In genomic region chr17:15456486-15456885, GRCh38 we compare ENCODE assay signal across 12 cellular contexts. TPM values are rescaled to one million over a fixed set of nuclear protein-coding genes. Genes with fewer than 3 reads are reported as not detected.
DNase-seq lines count a peak whose midpoint lies in the region; ATAC-seq and TF ChIP-seq lines count a peak whose summit lies in the region.
"Had no signal": no experiment of that assay in that cellular context is flagged by ENCODE, and none has a peak within 500 bp of the region (broad histone marks: within the 10 kb centered on the region; RNA-seq: fewer than 3 reads in every experiment).

No MANE protein-coding gene starts in this region.

- TF ChIP-seq CTCF in AG10803 (conservative IDR thresholded peaks at IDR 0.05; ENCODE audit: low read length) = no peak
- no peak for TF ChIP-seq CTCF in lower leg skin (IDR thresholded peaks at IDR 0.05)

- ATAC-seq in left colon = no peak
- ATAC-seq: stimulated activated memory B cell treated with anti-CD40 and anti-IgM and Interleukin-4, amounts not matched to agents 10 μg/mL and 1 μg/mL and 100 μg/mL, for 72 hours had no signal

- intact Hi-C loops in lower leg skin (cut with DNase I; ENCODE audit: low total_unique reads) = no loop called here
- intact Hi-C loops in left colon (cut with DNase I, micrococcal nuclease) = loop anchor here in 1 of 2 donors (10.0 kb wide), 2 partner anchors 112 to 192 kb away; partner anchors contain the start of genes PMP22 and TEKT3

- H3K27me3 ChIP-seq in skeletal muscle satellite cell (ENCODE audit: control insufficient read depth, insufficient read depth, low read length) = no peaks in the 10 kb centered on the region

- H3K4me3 ChIP-seq in AG10803 (ENCODE audit: low read length) = peak overlapping the region; percentile 27
- H3K4me3 ChIP-seq in lower leg skin (ENCODE audit: low read depth, poor library complexity, severe bottlenecking) = no peak overlapping the region
- H3K4me3 ChIP-seq in skeletal muscle satellite cell (ENCODE audit: low read length) = no peak overlapping the region

- H3K27ac ChIP-seq in cingulate gyrus (ENCODE audit: low read depth, low read length) = peak overlapping the region; percentile 88

- H3K4me1 ChIP-seq in skeletal muscle satellite cell (ENCODE audit: control insufficient read depth, insufficient read depth, low read length) = peaks cover 27% of the 10 kb centered on the region

- no peaks in the 10 kb centered on the region for H3K36me3 ChIP-seq in skeletal muscle satellite cell (ENCODE audit: insufficient read depth, low read length)

- peak overlapping the region; percentile 6 for H3K9ac ChIP-seq in skeletal muscle satellite cell (ENCODE audit: low read depth, low read length)

- peak overlapping the region; percentile 55 for H3K4me2 ChIP-seq in skeletal muscle satellite cell (ENCODE audit: low read length)

- no peak for TF ChIP-seq POLR2A in lower leg skin (IDR thresholded peaks at IDR 0.05)

- no peaks in the 10 kb centered on the region for H3K9me3 ChIP-seq in skeletal muscle satellite cell (replicated peaks; ENCODE audit: low read length)

- DNase-seq in AG10803 (ENCODE audit: low read depth) (peak; percentile 32), lower leg skin (ENCODE audit: low spot score in 2 of 2) (peak; percentile 82 to 95), hypothalamus (lab: John Stamatoyannopoulos, UW) (no peak), NCI-H187 treated with DMSO at 0.1 percent for 48 hours (lab: John Stamatoyannopoulos, UW) (no peak), UCSD-AML1 (lab: John Stamatoyannopoulos, UW; ENCODE audit: unreplicated experiment) (no peak), left colon (no peak)
- DNase-seq: activated CD4-positive, CD25-positive, alpha-beta regulatory T cell; Calu3; NCI-H1105 had no signal

- 64 to 65% methylated on average over 6 of the region's 6 CpGs for WGBS in lower leg skin, 2 donors

RNA-seq across cellular contexts. Expression of gene CDRT4, which starts 10.9 kb away (rescaled TPM):
- 1 to 10 TPM in 2 of 4 donors, under 1 TPM in 1, not detected in 1; 0.52 to 4.0 (median 3.8) TPM for total RNA-seq in lower leg skin
- 2.8 and 3.5 TPM in 2 replicates for total RNA-seq in skeletal muscle satellite cell (2012; rRNA removed)
- total RNA-seq in left colon = 1 to 10 TPM; 6.4 to 6.6 TPM

Comparison
In these comparisons a context has a peak if more than half of its experiments do, and no peak if none do; other contexts are left out.
1. DNase-seq: peak in AG10803 (single experiment) and lower leg skin (2 of 2); none in hypothalamus (0 of 51), NCI-H187 treated with DMSO at 0.1 percent for 48 hours (single experiment), UCSD-AML1 (single experiment) and left colon (0 of 2).